ENCODE assay signal across 9 cellular contexts in the genomic region with DNA sequence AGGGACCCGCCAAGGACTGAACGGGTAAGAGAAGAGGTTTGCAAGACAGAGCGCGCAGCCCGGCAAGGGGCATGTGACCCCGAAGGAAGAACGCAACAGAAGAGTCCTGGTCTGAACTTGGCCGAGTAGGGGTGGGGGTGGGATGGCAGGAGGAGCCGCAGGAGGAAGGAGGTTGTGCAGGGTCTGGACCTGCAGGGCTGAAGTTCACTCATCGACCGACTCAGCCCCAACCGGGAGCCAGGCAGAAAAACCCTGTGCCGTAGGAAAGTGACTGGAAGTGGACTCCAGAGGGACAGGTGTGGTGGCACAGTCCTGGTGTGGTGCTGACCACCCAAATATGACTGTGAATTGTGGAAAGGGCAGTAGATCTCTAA. TPM values are rescaled to one million over a fixed set of nuclear protein-coding genes. Genes with fewer than 3 reads are reported as not detected.
DNase-seq lines count a peak whose midpoint lies in the region; ATAC-seq and TF ChIP-seq lines count a peak whose summit lies in the region.
"Had no signal": no experiment of that assay in that cellular context is flagged by ENCODE, and none has a peak within 500 bp of the region (broad histone marks: within the 10 kb centered on the region; RNA-seq: fewer than 3 reads in every experiment).

No MANE protein-coding gene starts in this region.

- H3K4me1 Mint-ChIP-seq in natural killer cell (peaks cover 0 to 4% of the 10 kb centered on the region in 2 donors), endothelial cell (ENCODE audit: unreplicated experiment) (peaks cover 3% of the 10 kb centered on the region)
- H3K4me1 Mint-ChIP-seq in natural killer cell treated with Interleukin-12 subunit alpha and Interleukin-12 subunit beta and Interleukin-15 and Interleukin-18, amount 100 ng/mL, for 72 hours (ENCODE audit: low read depth in 2 of 2), result peaks cover 0 to 7% of the 10 kb centered on the region in 2 donors
- H3K4me1 Mint-ChIP-seq in naive thymus-derived CD8-positive, alpha-beta T cell, result peaks cover 5 to 15% (median 14%) of the 10 kb centered on the region in 4 donors

- no peak for TF ChIP-seq CTCF in natural killer cell (IDR thresholded peaks at IDR 0.05)
- no peak for TF ChIP-seq CTCF in endothelial cell (IDR thresholded peaks at IDR 0.05; ENCODE audit: unreplicated experiment)

- POLR2A ChIA-PET in naive thymus-derived CD8-positive, alpha-beta T cell (lab: Charles Lee), result interaction anchor here (2.8 kb wide), 1 partner anchor 16 kb away, joined by 12 read pairs; the partner anchor contains the start of gene ADISSP

- H3K4me3 Mint-ChIP-seq in natural killer cell, result peak overlapping the region; percentile 35
- no peak overlapping the region for H3K4me3 Mint-ChIP-seq in natural killer cell treated with Interleukin-12 subunit alpha and Interleukin-12 subunit beta and Interleukin-15 and Interleukin-18, amount 100 ng/mL, for 72 hours
- H3K4me3 Mint-ChIP-seq in endothelial cell (ENCODE audit: unreplicated experiment), result peak overlapping the region; percentile 79
- peak overlapping the region; percentile 46 to 81 (median 70) for H3K4me3 Mint-ChIP-seq in naive thymus-derived CD8-positive, alpha-beta T cell

- H3K36me3 Mint-ChIP-seq in natural killer cell, result no peaks in the 10 kb centered on the region
- H3K36me3 Mint-ChIP-seq in natural killer cell treated with Interleukin-12 subunit alpha and Interleukin-12 subunit beta and Interleukin-15 and Interleukin-18, amount 100 ng/mL, for 72 hours, result no peaks in the 10 kb centered on the region
- H3K36me3 Mint-ChIP-seq in endothelial cell (ENCODE audit: low read depth, unreplicated experiment), result peaks cover 12% of the 10 kb centered on the region
- peaks cover 0 to 7% (median 0%) of the 10 kb centered on the region in 3 donors for H3K36me3 Mint-ChIP-seq in naive thymus-derived CD8-positive, alpha-beta T cell

- DNase-seq in natural killer cell (no peak), endothelial cell (ENCODE audit: low spot score) (no peak), DMS 273 treated with DMSO at 0.1 percent for 48 hours (lab: John Stamatoyannopoulos, UW) (no peak), cerebellar nuclear complex (lab: John Stamatoyannopoulos, UW) (no peak)
- no peak for DNase-seq in natural killer cell treated with Interleukin-12 subunit alpha and Interleukin-12 subunit beta and Interleukin-15 and Interleukin-18, amount 100 ng/mL, for 72 hours (ENCODE audit: low spot score)
- DNase-seq in naive thymus-derived CD8-positive, alpha-beta T cell, result no peak

- H3K27me3 Mint-ChIP-seq in natural killer cell (ENCODE audit: low read depth in 2 of 2) (no peaks in the 10 kb centered on the region), endothelial cell (ENCODE audit: unreplicated experiment) (peaks cover 21% of the 10 kb centered on the region)
- no peaks in the 10 kb centered on the region for H3K27me3 Mint-ChIP-seq in natural killer cell treated with Interleukin-12 subunit alpha and Interleukin-12 subunit beta and Interleukin-15 and Interleukin-18, amount 100 ng/mL, for 72 hours
- peaks cover 0 to 5% (median 0%) of the 10 kb centered on the region in 5 donors for H3K27me3 Mint-ChIP-seq in naive thymus-derived CD8-positive, alpha-beta T cell

- no peaks in the 10 kb centered on the region for H3K9me3 Mint-ChIP-seq in natural killer cell
- no peaks in the 10 kb centered on the region for H3K9me3 Mint-ChIP-seq in natural killer cell treated with Interleukin-12 subunit alpha and Interleukin-12 subunit beta and Interleukin-15 and Interleukin-18, amount 100 ng/mL, for 72 hours
- H3K9me3 Mint-ChIP-seq in endothelial cell (ENCODE audit: unreplicated experiment), result no peaks in the 10 kb centered on the region
- no peaks in the 10 kb centered on the region for H3K9me3 Mint-ChIP-seq in naive thymus-derived CD8-positive, alpha-beta T cell

- H3K27ac Mint-ChIP-seq in natural killer cell, result no peak overlapping the region
- H3K27ac Mint-ChIP-seq in natural killer cell treated with Interleukin-12 subunit alpha and Interleukin-12 subunit beta and Interleukin-15 and Interleukin-18, amount 100 ng/mL, for 72 hours, result no peak overlapping the region
- peak overlapping the region; percentile 70 for H3K27ac Mint-ChIP-seq in endothelial cell (ENCODE audit: unreplicated experiment)
- peak overlapping the region in 4 of 10 donors; percentile 51 to 84 (median 68) for H3K27ac Mint-ChIP-seq in naive thymus-derived CD8-positive, alpha-beta T cell

- ATAC-seq in natural killer cell (no peak), HG03439 (IDR thresholded peaks at IDR 0.05; ENCODE audit: unreplicated experiment) (no peak), HG02840 (IDR thresholded peaks at IDR 0.05; ENCODE audit: low FRiP score, unreplicated experiment) (no peak)
- ATAC-seq in natural killer cell treated with Interleukin-12 subunit alpha and Interleukin-12 subunit beta and Interleukin-15 and Interleukin-18, amount 100 ng/mL, for 72 hours, result no peak
- no peak for ATAC-seq in naive thymus-derived CD8-positive, alpha-beta T cell

- intact Hi-C loops in natural killer cell (cut with micrococcal nuclease), result no loop called here

RNA-seq across cellular contexts. Expression of gene ADISSP, which starts 15.2 kb away (rescaled TPM):
- 10 to 100 TPM; 10.1 to 13.5 (median 12.3) TPM for total RNA-seq in natural killer cell
- total RNA-seq in natural killer cell treated with Interleukin-12 subunit alpha and Interleukin-12 subunit beta and Interleukin-15 and Interleukin-18, amount 100 ng/mL, for 72 hours, result 10 to 100 TPM; 29.5 to 89.2 TPM
- 18.0 TPM for total RNA-seq in endothelial cell (ENCODE audit: unreplicated experiment)
- total RNA-seq in naive thymus-derived CD8-positive, alpha-beta T cell, result 10 to 100 TPM; 19.5 to 19.6 TPM
- 10 to 100 TPM; 17.6 to 32.4 (median 22.2) TPM for polyA plus RNA-seq in naive thymus-derived CD8-positive, alpha-beta T cell

RNA-seq across cellular contexts. Expression of gene HSPA12B, which starts 19.9 kb away (rescaled TPM):
- total RNA-seq in natural killer cell, result not detected
- not detected for total RNA-seq in natural killer cell treated with Interleukin-12 subunit alpha and Interleukin-12 subunit beta and Interleukin-15 and Interleukin-18, amount 100 ng/mL, for 72 hours
- 12.7 TPM for total RNA-seq in endothelial cell (ENCODE audit: unreplicated experiment)
- total RNA-seq in naive thymus-derived CD8-positive, alpha-beta T cell, result not detected
- under 1 TPM in 2 of 3 donors, not detected in 1; 0.05 to 0.07 TPM for polyA plus RNA-seq in naive thymus-derived CD8-positive, alpha-beta T cell
- total RNA-seq: T-helper 1 cell treated with Interleukin-12 subunit alpha and Interleukin-12 subunit beta and Interleukin-4 antibody, amounts not matched to agents 30 ng/mL and 1 ng/mL, for 36 hours had no signal

RNA-seq across cellular contexts. Expression of gene SPEF1, which starts 28.9 kb away (rescaled TPM):
- under 1 TPM in 1 of 3 donors, not detected in 2; 0.23 TPM for total RNA-seq in natural killer cell
- under 1 TPM; 0.24 to 0.36 TPM for total RNA-seq in natural killer cell treated with Interleukin-12 subunit alpha and Interleukin-12 subunit beta and Interleukin-15 and Interleukin-18, amount 100 ng/mL, for 72 hours
- 0.23 TPM for total RNA-seq in endothelial cell (ENCODE audit: unreplicated experiment)
- total RNA-seq in naive thymus-derived CD8-positive, alpha-beta T cell, result under 1 TPM in 1 of 2 experiments, not detected in 1; 0.33 TPM
- not detected for polyA plus RNA-seq in naive thymus-derived CD8-positive, alpha-beta T cell

RNA-seq across cellular contexts. Expression of gene CENPB, which starts 34.2 kb away (rescaled TPM):
- total RNA-seq in natural killer cell (10 to 100 TPM; 46.7 to 62.6 (median 55.4) TPM), endothelial cell (ENCODE audit: unreplicated experiment) (57.9 TPM)
- 100 to 1,000 TPM in 1 of 2 donors, 10 to 100 TPM in 1; 75.4 to 118 TPM for total RNA-seq in natural killer cell treated with Interleukin-12 subunit alpha and Interleukin-12 subunit beta and Interleukin-15 and Interleukin-18, amount 100 ng/mL, for 72 hours
- 10 to 100 TPM; 45.8 to 48.6 TPM for total RNA-seq in naive thymus-derived CD8-positive, alpha-beta T cell
- 1 to 10 TPM; 1.0 to 1.7 (median 1.4) TPM for polyA plus RNA-seq in naive thymus-derived CD8-positive, alpha-beta T cell

RNA-seq across cellular contexts. Expression of gene SIGLEC1, which starts 40.0 kb away (rescaled TPM):
- total RNA-seq in natural killer cell (under 1 TPM; 0.09 to 0.36 (median 0.30) TPM), endothelial cell (ENCODE audit: unreplicated experiment) (not detected)
- under 1 TPM in 1 of 2 donors, not detected in 1; 0.08 TPM for total RNA-seq in natural killer cell treated with Interleukin-12 subunit alpha and Interleukin-12 subunit beta and Interleukin-15 and Interleukin-18, amount 100 ng/mL, for 72 hours
- total RNA-seq in naive thymus-derived CD8-positive, alpha-beta T cell, result under 1 TPM; 0.22 to 0.62 TPM
- polyA plus RNA-seq in naive thymus-derived CD8-positive, alpha-beta T cell, result not detected
- total RNA-seq: T-helper 1 cell treated with Interleukin-12 subunit alpha and Interleukin-12 subunit beta and Interleukin-4 antibody, amounts not matched to agents 30 ng/mL and 1 ng/mL, for 36 hours had no signal

Comparison
In these comparisons a context has a peak if more than half of its experiments do, and no peak if none do; other contexts are left out.
1. RNA of gene HSPA12B, which starts 19.9 kb away (total RNA-seq): 12.7 TPM in endothelial cell (single experiment); not detected in natural killer cell, not detected in natural killer cell treated with Interleukin-12 subunit alpha and Interleukin-12 subunit beta and Interleukin-15 and Interleukin-18, amount 100 ng/mL, for 72 hours and not detected in naive thymus-derived CD8-positive, alpha-beta T cell; every median in the first group is over 10 times any median in the second.